8 cellular contexts compared by ENCODE assay signal in the genomic region with DNA sequence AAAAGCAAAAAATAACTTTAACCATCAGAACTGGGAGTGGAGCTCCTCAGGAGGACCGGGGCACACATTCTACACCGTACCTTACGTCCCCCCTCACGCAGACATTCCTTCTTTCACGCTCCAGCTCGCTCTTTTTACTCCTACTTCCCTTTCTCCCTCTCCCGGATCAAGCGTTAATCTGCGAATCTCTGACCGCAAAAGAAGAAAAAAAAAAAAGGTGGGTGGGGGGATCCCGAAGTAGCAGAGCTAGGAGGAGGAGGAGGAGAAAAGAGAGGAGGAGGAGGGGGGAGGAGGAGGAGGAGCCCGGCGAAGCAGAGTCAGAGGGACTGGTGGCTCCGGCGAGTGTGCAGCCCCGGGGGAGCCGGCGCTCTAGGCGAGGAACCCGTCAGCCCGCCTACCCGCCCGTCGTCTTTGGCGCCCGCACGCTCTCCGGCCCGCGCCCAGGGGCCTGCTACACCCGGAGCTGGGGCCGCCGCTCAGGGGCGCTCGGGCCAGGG. TPM values are rescaled to one million over a fixed set of nuclear protein-coding genes. Genes with fewer than 3 reads are reported as not detected.
DNase-seq lines count a peak whose midpoint lies in the region; ATAC-seq, FAIRE-seq and TF ChIP-seq lines count a peak whose summit lies in the region.

A gene (plus strand): TSS at position 320 of the 497 bp plus-strand sequence.

- H3K4me2 ChIP-seq in PC-9: no peak within 1 kb of the TSS

- no peaks in the 10 kb centered on the region for H3K36me3 Mint-ChIP-seq in natural killer cell

- in situ Hi-C loops in GM13976 (cut with MboI; ENCODE audit: low sequenced_read_pairs, unreplicated experiment) (no loop called here), endometrial microvascular endothelial cells (cut with HindIII; ENCODE audit: inconsistent ontology term, low pct_unique_long_range_greater_than_20kb, low sequenced_read_pairs) (no loop called here)

- DNase-seq in GM13976 (ENCODE audit: low spot score) (peak; percentile 41), SJSA1 (ENCODE audit: low read depth in 1 of 2, low spot score in 2 of 2) (no peak), natural killer cell (no peak), PC-9 (no peak), erythroblast (lab: John Stamatoyannopoulos, UW) (no peak), GM12892 (ENCODE audit: insufficient read length) (no peak)

- peak; percentile 56 to 58 (median 57) for ATAC-seq in natural killer cell

- no TSS peak for BruUV-seq in PC-9 (replicated peaks; lab: Mats Ljungman, UMichigan)

- H3K79me2 ChIP-seq in PC-9 (ENCODE audit: low read depth): no peaks in the 10 kb centered on the region

- CTCF ChIA-PET in PC-9 (lab: Charles Lee): no interaction called here

- H3K9me2 ChIP-seq in PC-9 (ENCODE audit: insufficient read depth): no peaks in the 10 kb centered on the region

- H3K27me3 ChIP-seq in SJSA1 (replicated peaks) (peaks cover 10% of the 10 kb centered on the region; the same call in 1 of the 2 replicates), PC-9 (ENCODE audit: insufficient read depth, low read depth) (peaks cover 7% of the 10 kb centered on the region; the same call in 1 of the 2 replicates)

- no peak for TF ChIP-seq CTCF in GM13976 (IDR thresholded peaks at IDR 0.05; ENCODE audit: borderline replicate concordance, control extremely low read depth, extremely low read depth, insufficient read depth, missing control alignments)
- no peak for TF ChIP-seq CTCF in natural killer cell (IDR thresholded peaks at IDR 0.05)
- TF ChIP-seq CTCF in PC-9 (conservative IDR thresholded peaks at IDR 0.05): no peak

- H3K9me3 ChIP-seq in SJSA1 (replicated peaks) (no peaks in the 10 kb centered on the region), PC-9 (ENCODE audit: insufficient read depth, low read depth) (no peaks in the 10 kb centered on the region)

- TF ChIP-seq POLR2A in erythroblast (IDR thresholded peaks at IDR 0.05; ENCODE audit: low read length) (no peak), GM12892 (IDR thresholded peaks at IDR 0.05; ENCODE audit: low read depth, low read length) (no peak)

- H3K4me3 Mint-ChIP-seq in natural killer cell: peak within 1 kb of the TSS; percentile 62

- H3K27ac Mint-ChIP-seq in natural killer cell: no peak within 1 kb of the TSS

- H4K20me1 ChIP-seq in PC-9 (ENCODE audit: insufficient read depth): no peaks in the 10 kb centered on the region

- intact Hi-C loops in natural killer cell (cut with micrococcal nuclease) (no loop called here), PC-9 (cut with micrococcal nuclease; ENCODE audit: unreplicated experiment) (no loop called here)

- no peak within 1 kb of the TSS for H3K27ac ChIP-seq in SJSA1
- no peak within 1 kb of the TSS for H3K27ac ChIP-seq in urinary bladder (ENCODE audit: low read depth)
- no peak within 1 kb of the TSS for H3K27ac ChIP-seq in PC-9

- FAIRE-seq in GM12892 (lab: Jason Lieb, UNC): no peak

- H3K9me3 Mint-ChIP-seq in natural killer cell: no peaks in the 10 kb centered on the region

- no peaks in the 10 kb centered on the region for H3K4me1 Mint-ChIP-seq in natural killer cell

- no peak within 1 kb of the TSS for H2AFZ ChIP-seq in PC-9

- POLR2A ChIA-PET in PC-9 (lab: Charles Lee; ENCODE audit: unreplicated experiment): no interaction called here

- under 1% methylated on average over 35 of the region's 35 CpGs for WGBS in urinary bladder

- H3K36me3 ChIP-seq in SJSA1 (no peaks in the 10 kb centered on the region), urinary bladder (ENCODE audit: insufficient read depth) (no peaks in the 10 kb centered on the region), PC-9 (ENCODE audit: low read depth) (no peaks in the 10 kb centered on the region)

- peaks cover 4% of the 10 kb centered on the region for H3K4me1 ChIP-seq in SJSA1 (replicated peaks)
- no peaks in the 10 kb centered on the region for H3K4me1 ChIP-seq in urinary bladder (ENCODE audit: insufficient read depth)
- H3K4me1 ChIP-seq in PC-9 (replicated peaks; ENCODE audit: insufficient read depth): no peaks in the 10 kb centered on the region

- peaks cover 24 to 59% of the 10 kb centered on the region in 2 donors for H3K27me3 Mint-ChIP-seq in natural killer cell (ENCODE audit: low read depth in 2 of 2)

- H3K4me3 ChIP-seq in SJSA1: peak within 1 kb of the TSS; percentile 21
- peak within 1 kb of the TSS; percentile 39 for H3K4me3 ChIP-seq in urinary bladder (ENCODE audit: low read depth, low read length)
- H3K4me3 ChIP-seq in PC-9: no peak within 1 kb of the TSS

- no peaks in the 10 kb centered on the region for H3F3A ChIP-seq in PC-9 (ENCODE audit: insufficient read depth, low read depth)

RNA-seq across cellular contexts. Expression of the gene that starts here (rescaled TPM):
- total RNA-seq in SJSA1 (2014; rRNA removed; shearing (Covaris generic)): 0.19 and 0.29 TPM in 2 replicates
- 30.7 TPM for total RNA-seq in endometrial microvascular endothelial cells (ENCODE audit: inconsistent ontology term)
- 10 to 100 TPM; 15.0 to 32.5 (median 30.8) TPM for total RNA-seq in natural killer cell
- total RNA-seq in urinary bladder: 14.4 TPM
- 9.7 TPM for polyA plus RNA-seq in urinary bladder
- total RNA-seq in PC-9 (2021): not detected in 2 replicates
- 0.08 TPM for polyA plus RNA-seq in GM12892 (2012; ENCODE audit: missing spikeins)

Comparison
In these comparisons a context has a peak if more than half of its experiments do, and no peak if none do; other contexts are left out.
1. RNA of the gene that starts here (total RNA-seq): 15.0 to 32.5 TPM in natural killer cell, 30.7 TPM in endometrial microvascular endothelial cells (single experiment) and 14.4 TPM in urinary bladder (single experiment); 0.19 to 0.29 TPM in SJSA1 and not detected in PC-9; every median in the first group is over 10 times any median in the second.